ENCODE assay signal across 11 cellular contexts in the genomic region with DNA sequence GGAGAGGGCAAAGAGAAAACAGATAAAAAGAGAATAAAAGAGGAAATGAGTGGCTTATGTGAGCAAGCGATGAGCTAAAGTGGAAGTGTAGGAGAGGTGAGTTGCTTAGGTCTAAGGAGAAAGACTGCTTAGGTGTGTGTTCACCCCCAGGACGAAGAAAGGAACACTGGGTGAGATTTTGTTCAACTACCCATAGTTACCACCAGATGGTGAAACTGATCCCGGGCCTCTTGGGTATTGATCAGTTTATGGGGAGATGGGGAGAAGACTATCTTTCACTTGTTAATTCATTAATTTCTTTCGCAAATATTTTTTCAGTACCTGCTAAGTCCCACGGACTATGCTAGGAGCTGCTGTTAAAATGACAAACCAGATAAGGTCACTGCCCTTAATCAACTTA. TPM values are rescaled to one million over a fixed set of nuclear protein-coding genes. Genes with fewer than 3 reads are reported as not detected.
A peak's percentile ranks its signal among the peaks of the same experiment; 100 is the strongest.
DNase-seq lines count a peak whose midpoint lies in the region; ATAC-seq and TF ChIP-seq lines count a peak whose summit lies in the region.
"Had no signal": no experiment of that assay in that cellular context is flagged by ENCODE, and none has a peak within 500 bp of the region (broad histone marks: within the 10 kb centered on the region; RNA-seq: fewer than 3 reads in every experiment).

No MANE protein-coding gene starts in this region.

- peak overlapping the region; percentile 71 for H3K4me2 ChIP-seq in DND-41 (ENCODE audit: insufficient read depth, low read length)
- no peak overlapping the region for H3K4me2 ChIP-seq in GM23338

- CTCF ChIA-PET in naive thymus-derived CD4-positive, alpha-beta T cell (lab: Charles Lee): no interaction called here

- peaks cover 36% of the 10 kb centered on the region for H3K4me1 Mint-ChIP-seq in GM23338
- H3K4me1 Mint-ChIP-seq in activated T-helper 2 cell treated with anti-CD3 and anti-CD28 coated beads, Interferon-gamma antibody, Interleukin-2, Interleukin-4, amounts not matched to agents 10 μg/mL and 5 μg/mL and 100 μg/mL, durations not matched to agents 14 hours and 24 hours and 36 hours (ENCODE audit: low read depth): peaks cover 31% of the 10 kb centered on the region
- peaks cover 14 to 28% (median 24%) of the 10 kb centered on the region in 7 donors for H3K4me1 Mint-ChIP-seq in naive thymus-derived CD4-positive, alpha-beta T cell

- peak overlapping the region; percentile 58 for H2AFZ ChIP-seq in DND-41 (ENCODE audit: low read depth, low read length)
- H2AFZ ChIP-seq in GM23338: no peak overlapping the region

- H3K27ac ChIP-seq in DND-41 (ENCODE audit: low read length) (no peak overlapping the region), GM23338 (ENCODE audit: low read depth) (no peak overlapping the region)
- H3K27ac ChIP-seq in naive thymus-derived CD4-positive, alpha-beta T cell (ENCODE audit: low read depth, low read length): no peak overlapping the region

- H3K9me3 ChIP-seq in DND-41 (ENCODE audit: insufficient read depth, low read length, severe bottlenecking): no peaks in the 10 kb centered on the region
- no peaks in the 10 kb centered on the region for H3K9me3 ChIP-seq in naive thymus-derived CD4-positive, alpha-beta T cell (ENCODE audit: control insufficient read depth in 2 of 3, low read length in 3 of 3)

- H3K4me3 Mint-ChIP-seq in GM23338: peak overlapping the region; percentile 38; the same call in 2 of the 3 replicates
- H3K4me3 Mint-ChIP-seq in activated T-helper 2 cell treated with anti-CD3 and anti-CD28 coated beads, Interferon-gamma antibody, Interleukin-2, Interleukin-4, amounts not matched to agents 10 μg/mL and 5 μg/mL and 100 μg/mL, durations not matched to agents 14 hours and 24 hours and 36 hours (ENCODE audit: low read depth): peak overlapping the region; percentile 51
- peak overlapping the region in 9 of 10 donors; percentile 24 to 93 (median 65) for H3K4me3 Mint-ChIP-seq in naive thymus-derived CD4-positive, alpha-beta T cell

- TF ChIP-seq CTCF in DND-41 (IDR thresholded peaks at IDR 0.05; ENCODE audit: borderline replicate concordance, extremely low read depth, low read length, poor library complexity, severe bottlenecking) (no peak), GM23338 (conservative IDR thresholded peaks at IDR 0.05; ENCODE audit: low read depth in 2 of 2) (peak; percentile 21 to 32; a peak in 3 of 4 replicates)

- intact Hi-C loops in activated T-helper 2 cell treated with anti-CD3 and anti-CD28 coated beads, Interferon-gamma antibody, Interleukin-2, Interleukin-4, amounts not matched to agents 10 μg/mL and 5 μg/mL and 100 μg/mL, durations not matched to agents 14 hours and 24 hours and 36 hours (cut with micrococcal nuclease): loop anchor here (5.0 to 10.0 kb wide), 2 partner anchors 135 to 1242 kb away; no protein-coding TSS in a partner anchor
- intact Hi-C loops in naive thymus-derived CD4-positive, alpha-beta T cell (cut with micrococcal nuclease): no loop called here

- no peak for ATAC-seq in DND-41 (ENCODE audit: insufficient read depth, low read depth)
- no peak for ATAC-seq in GM23338
- ATAC-seq in naive thymus-derived CD4-positive, alpha-beta T cell: no peak
- ATAC-seq in HG03521 (IDR thresholded peaks at IDR 0.05; ENCODE audit: unreplicated experiment): no peak
- no peak for ATAC-seq in activated CD4-positive, CD25-positive, alpha-beta regulatory T cell treated with anti-CD3 and anti-CD28 coated beads, Interleukin-2, amount 50 U/mL, for 24 hours
- no peak for ATAC-seq in HG02938 (IDR thresholded peaks at IDR 0.05; ENCODE audit: unreplicated experiment)
- ATAC-seq in GM18909 (IDR thresholded peaks at IDR 0.05; ENCODE audit: poor library complexity, unreplicated experiment): no peak

- H4K20me1 ChIP-seq in DND-41 (ENCODE audit: insufficient read depth, low read length) (no peaks in the 10 kb centered on the region), GM23338 (replicated peaks; ENCODE audit: insufficient read depth) (no peaks in the 10 kb centered on the region)

- no peak overlapping the region for H3K27ac Mint-ChIP-seq in GM23338
- peak overlapping the region; percentile 63 for H3K27ac Mint-ChIP-seq in activated T-helper 2 cell treated with anti-CD3 and anti-CD28 coated beads, Interferon-gamma antibody, Interleukin-2, Interleukin-4, amounts not matched to agents 10 μg/mL and 5 μg/mL and 100 μg/mL, durations not matched to agents 14 hours and 24 hours and 36 hours
- H3K27ac Mint-ChIP-seq in naive thymus-derived CD4-positive, alpha-beta T cell: peak overlapping the region in 8 of 9 donors; percentile 4 to 99 (median 50)

- H3K27me3 Mint-ChIP-seq in GM23338 (ENCODE audit: insufficient read depth, low read depth, poor library complexity): peaks cover 8% of the 10 kb centered on the region
- peaks cover 7% of the 10 kb centered on the region for H3K27me3 Mint-ChIP-seq in activated T-helper 2 cell treated with anti-CD3 and anti-CD28 coated beads, Interferon-gamma antibody, Interleukin-2, Interleukin-4, amounts not matched to agents 10 μg/mL and 5 μg/mL and 100 μg/mL, durations not matched to agents 14 hours and 24 hours and 36 hours (ENCODE audit: low read depth)
- peaks cover 0 to 7% (median 0%) of the 10 kb centered on the region in 5 donors for H3K27me3 Mint-ChIP-seq in naive thymus-derived CD4-positive, alpha-beta T cell

- no peaks in the 10 kb centered on the region; the same call in 2 of the 3 replicates for H3K9me3 Mint-ChIP-seq in GM23338
- H3K9me3 Mint-ChIP-seq in activated T-helper 2 cell treated with anti-CD3 and anti-CD28 coated beads, Interferon-gamma antibody, Interleukin-2, Interleukin-4, amounts not matched to agents 10 μg/mL and 5 μg/mL and 100 μg/mL, durations not matched to agents 14 hours and 24 hours and 36 hours: no peaks in the 10 kb centered on the region
- no peaks in the 10 kb centered on the region for H3K9me3 Mint-ChIP-seq in naive thymus-derived CD4-positive, alpha-beta T cell

- DNase-seq in DND-41 (no peak), GM23338 (ENCODE audit: low spot score) (peak; percentile 55)
- DNase-seq in activated T-helper 2 cell treated with anti-CD3 and anti-CD28 coated beads, Interferon-gamma antibody, Interleukin-2, Interleukin-4, amounts not matched to agents 10 μg/mL and 5 μg/mL and 100 μg/mL, durations not matched to agents 14 hours and 24 hours and 36 hours (ENCODE audit: low spot score): no peak
- no peak for DNase-seq in naive thymus-derived CD4-positive, alpha-beta T cell
- DNase-seq: kidney, NCI-H524, T-helper 9 cell had no signal

- H3K9me2 ChIP-seq in GM23338 (ENCODE audit: insufficient read depth): no peaks in the 10 kb centered on the region

- POLR2A ChIA-PET in naive thymus-derived CD4-positive, alpha-beta T cell (lab: Charles Lee): interaction anchor here (0.7 kb wide), 1 partner anchor 1601 kb away, joined by 3 read pairs; no protein-coding TSS in a partner anchor

- peak overlapping the region; percentile 59; the same call in 1 of the 2 replicates for H3K9ac ChIP-seq in DND-41 (ENCODE audit: low read depth, low read length)

- peaks cover 7% of the 10 kb centered on the region; the same call in 1 of the 2 replicates for H3F3A ChIP-seq in GM23338 (replicated peaks; ENCODE audit: low read depth)

- H3K36me3 ChIP-seq in DND-41 (ENCODE audit: insufficient read depth, low read length): no peaks in the 10 kb centered on the region
- H3K36me3 ChIP-seq in GM23338 (ENCODE audit: insufficient read depth): no peaks in the 10 kb centered on the region
- no peaks in the 10 kb centered on the region for H3K36me3 ChIP-seq in naive thymus-derived CD4-positive, alpha-beta T cell (ENCODE audit: control insufficient read depth in 2 of 3, insufficient read depth in 3 of 3, low read length in 3 of 3)

- H3K27me3 ChIP-seq in DND-41 (ENCODE audit: insufficient read depth, low read length, poor library complexity) (peaks cover 12% of the 10 kb centered on the region), GM23338 (ENCODE audit: insufficient read depth) (no peaks in the 10 kb centered on the region)
- no peaks in the 10 kb centered on the region for H3K27me3 ChIP-seq in naive thymus-derived CD4-positive, alpha-beta T cell (ENCODE audit: control insufficient read depth in 2 of 2, insufficient read depth in 2 of 2, low read length in 2 of 2)

- peaks cover 28% of the 10 kb centered on the region for H3K4me1 ChIP-seq in DND-41 (ENCODE audit: insufficient read depth, low read length)
- peaks cover 27% of the 10 kb centered on the region for H3K4me1 ChIP-seq in GM23338 (ENCODE audit: insufficient read depth)
- H3K4me1 ChIP-seq in naive thymus-derived CD4-positive, alpha-beta T cell (ENCODE audit: control insufficient read depth in 2 of 2, insufficient read depth in 2 of 2, low read length in 2 of 2): peaks cover 5 to 13% of the 10 kb centered on the region in 2 donors

- no peaks in the 10 kb centered on the region for H3K36me3 Mint-ChIP-seq in GM23338 (ENCODE audit: low read depth)
- no peaks in the 10 kb centered on the region for H3K36me3 Mint-ChIP-seq in activated T-helper 2 cell treated with anti-CD3 and anti-CD28 coated beads, Interferon-gamma antibody, Interleukin-2, Interleukin-4, amounts not matched to agents 10 μg/mL and 5 μg/mL and 100 μg/mL, durations not matched to agents 14 hours and 24 hours and 36 hours (ENCODE audit: low read depth)
- peaks cover 0 to 2% (median 0%) of the 10 kb centered on the region in 5 donors for H3K36me3 Mint-ChIP-seq in naive thymus-derived CD4-positive, alpha-beta T cell

- H3K79me2 ChIP-seq in DND-41 (ENCODE audit: insufficient read depth, low read length) (no peaks in the 10 kb centered on the region), GM23338 (replicated peaks; ENCODE audit: insufficient read depth) (peaks cover 6% of the 10 kb centered on the region)

- peak overlapping the region in 1 of 2 experiments; percentile 61; a peak in 2 of 4 replicates for H3K4me3 ChIP-seq in DND-41 (ENCODE audit: low read depth in 1 of 2, low read length in 2 of 2)
- H3K4me3 ChIP-seq in GM23338: no peak overlapping the region
- no peak overlapping the region for H3K4me3 ChIP-seq in naive thymus-derived CD4-positive, alpha-beta T cell (ENCODE audit: low read length)

TF ChIP-seq in GM23338, 12 proteins besides CTCF, POLR2A, EP300 and RAD21 (continues in another document):
- TF ChIP-seq NANOG (IDR thresholded peaks at IDR 0.05; ENCODE audit: borderline replicate concordance): no peak
- TF ChIP-seq EZH2 (IDR thresholded peaks at IDR 0.05; ENCODE audit: low read depth, unreplicated experiment): no peak

RNA-seq across cellular contexts. Expression of gene GAP43, which starts 33.9 kb away (rescaled TPM):
- 16.1 and 22.7 TPM in 2 replicates for total RNA-seq in GM23338 (2014; rRNA removed; shearing (Covaris generic))
- 46.9 and 48.1 TPM in 2 replicates for polyA plus RNA-seq in GM23338 (2016; fragmentation: Nextera tagmentation; extraction: Ambion mirVana)
- not detected in 2 replicates for total RNA-seq in activated T-helper 2 cell treated with anti-CD3 and anti-CD28 coated beads, Interferon-gamma antibody, Interleukin-2, Interleukin-4, amounts not matched to agents 10 μg/mL and 5 μg/mL and 100 μg/mL, durations not matched to agents 14 hours and 24 hours and 36 hours
- not detected for total RNA-seq in naive thymus-derived CD4-positive, alpha-beta T cell
- polyA plus RNA-seq in naive thymus-derived CD4-positive, alpha-beta T cell: not detected

Comparison
In these comparisons a context has a peak if more than half of its experiments do, and no peak if none do; other contexts are left out.
1. RNA of gene GAP43, which starts 33.9 kb away (total RNA-seq): 16.1 to 22.7 TPM in GM23338; not detected in activated T-helper 2 cell treated with anti-CD3 and anti-CD28 coated beads, Interferon-gamma antibody, Interleukin-2, Interleukin-4, amounts not matched to agents 10 μg/mL and 5 μg/mL and 100 μg/mL, durations not matched to agents 14 hours and 24 hours and 36 hours and not detected in naive thymus-derived CD4-positive, alpha-beta T cell; every median in the first group is over 10 times any median in the second.
2. Peak in every context shown above with its lines, with median percentiles within 50 percentile points of each other: H3K4me3 Mint-ChIP-seq.